In the genomic region with DNA sequence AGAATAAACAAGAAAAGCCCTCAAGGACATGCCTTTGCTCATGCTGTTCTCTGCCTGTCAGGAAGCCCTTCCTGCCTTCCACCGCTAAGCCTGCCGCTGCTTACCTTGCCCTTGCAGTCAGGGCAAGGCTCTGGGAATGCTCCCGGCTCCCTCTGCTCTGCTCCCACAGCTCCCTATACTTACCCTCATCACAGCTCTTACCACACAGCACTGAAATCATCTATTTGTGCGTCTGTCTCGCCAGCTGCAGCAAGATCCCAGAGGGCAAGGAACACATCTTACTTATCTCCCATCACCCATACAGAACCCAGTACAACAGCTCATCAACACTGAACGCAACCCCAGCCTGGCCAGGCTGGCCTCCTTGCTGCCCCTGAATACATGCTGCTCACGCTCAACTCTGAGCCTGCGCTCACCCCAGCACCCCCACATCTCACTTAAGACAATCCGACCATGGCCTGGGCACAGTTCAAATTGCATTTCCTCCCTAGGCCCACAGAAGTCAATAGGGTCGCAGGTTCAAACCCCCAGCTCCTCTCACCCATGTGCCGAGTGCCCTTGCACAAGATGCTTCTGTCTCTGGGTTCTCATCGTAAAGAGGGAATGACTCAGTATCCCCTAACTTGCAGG, we compare ENCODE assay signal across 21 cellular contexts.
A peak's percentile ranks its signal among the peaks of the same experiment; 100 is the strongest.
DNase-seq lines count a peak whose midpoint lies in the region; ATAC-seq, FAIRE-seq and TF ChIP-seq lines count a peak whose summit lies in the region.
"Had no signal": no experiment of that assay in that cellular context is flagged by ENCODE, and none has a peak within 500 bp of the region (broad histone marks: within the 10 kb centered on the region; RNA-seq: fewer than 3 reads in every experiment).

No MANE protein-coding gene starts in this region.

- TF ChIP-seq CTCF in HepG2 (CRISPR knock-in tag; IDR thresholded peaks at IDR 0.05) (no peak), right lobe of liver (IDR thresholded peaks at IDR 0.05) (no peak), testis (IDR thresholded peaks at IDR 0.05) (no peak)

- H4K20me1 ChIP-seq in HepG2 (ENCODE audit: insufficient read depth, low read length): no peaks in the 10 kb centered on the region

- in situ Hi-C loops in HepG2 (cut with HindIII; ENCODE audit: extremely low pct_ligation_motif_present, low pct_unique_long_range_greater_than_20kb): no loop called here

- no peak overlapping the region for H3K18ac ChIP-seq in neuronal stem cell (ENCODE audit: low read length)

- H3K4me2 ChIP-seq in HepG2 (ENCODE audit: low read depth, low read length) (no peak overlapping the region), neuronal stem cell (ENCODE audit: insufficient read depth, low read length, poor library complexity, severe bottlenecking) (no peak overlapping the region)

- peak overlapping the region; percentile 19 for H2BK5ac ChIP-seq in neuronal stem cell (ENCODE audit: low read length)

- TF ChIP-seq EP300 in HepG2 (IDR thresholded peaks at IDR 0.05; ENCODE audit: low read depth in 2 of 2, low read length in 2 of 2): no peak
- TF ChIP-seq EP300 in HepG2 (CRISPR knock-in tag; IDR thresholded peaks at IDR 0.05; ENCODE audit: borderline replicate concordance): no peak

- no peak overlapping the region for H4K91ac ChIP-seq in neuronal stem cell (ENCODE audit: low read depth, low read length, poor library complexity)

- H2BK15ac ChIP-seq in neuronal stem cell (ENCODE audit: low read length): no peak overlapping the region

- H3K27ac ChIP-seq in HepG2 (ENCODE audit: extremely low read length, insufficient read depth, low read length) (no peak overlapping the region), right lobe of liver (no peak overlapping the region), neuronal stem cell (replicated peaks; ENCODE audit: low read length) (no peak overlapping the region), testis (no peak overlapping the region)
- H3K27ac ChIP-seq: C4-2B, Peyer's patch had no signal

- no peak overlapping the region for H2BK12ac ChIP-seq in neuronal stem cell (ENCODE audit: low read length)

- H2AFZ ChIP-seq in HepG2 (ENCODE audit: low read length) (no peak overlapping the region), neuronal stem cell (ENCODE audit: low read length) (no peak overlapping the region)

- H3K23ac ChIP-seq in neuronal stem cell (ENCODE audit: low read depth, low read length, poor library complexity): no peak overlapping the region

- H2AK5ac ChIP-seq in neuronal stem cell (ENCODE audit: low read depth, low read length): no peak overlapping the region

- no peak for TF ChIP-seq RAD21 in HepG2 (CRISPR knock-in tag; IDR thresholded peaks at IDR 0.05)

- H3K9me3 ChIP-seq in HepG2 (ENCODE audit: low read length) (no peaks in the 10 kb centered on the region), right lobe of liver (no peaks in the 10 kb centered on the region), neuronal stem cell (replicated peaks in 1 of 2; ENCODE audit: control insufficient read depth in 2 of 2, insufficient read depth in 1 of 2, low read depth in 1 of 2, low read length in 2 of 2) (no peaks in the 10 kb centered on the region), testis (no peaks in the 10 kb centered on the region)
- H3K9me3 ChIP-seq: Peyer's patch had no signal

- H3K9me3 Mint-ChIP-seq in activated naive CD4-positive, alpha-beta T cell treated with anti-CD3 and anti-CD28 coated beads for 36 hours: no peaks in the 10 kb centered on the region
- H3K9me3 Mint-ChIP-seq: CD8-positive, alpha-beta memory T cell; IgD-negative memory B cell had no signal

- peaks cover 7% of the 10 kb centered on the region; the same call in 1 of the 2 replicates for H3K4me1 ChIP-seq in HepG2 (ENCODE audit: insufficient read depth, low read length)
- no peaks in the 10 kb centered on the region for H3K4me1 ChIP-seq in right lobe of liver
- H3K4me1 ChIP-seq in neuronal stem cell (ENCODE audit: control insufficient read depth in 2 of 2, insufficient read depth in 1 of 2, low read depth in 1 of 2, low read length in 2 of 2): no peaks in the 10 kb centered on the region
- H3K4me1 ChIP-seq in testis: no peaks in the 10 kb centered on the region
- H3K4me1 ChIP-seq: Peyer's patch had no signal

- H3K4me1 Mint-ChIP-seq in activated naive CD4-positive, alpha-beta T cell treated with anti-CD3 and anti-CD28 coated beads for 36 hours (ENCODE audit: low read depth): no peaks in the 10 kb centered on the region
- H3K4me1 Mint-ChIP-seq: CD8-positive, alpha-beta memory T cell had no signal

- H3K4me3 ChIP-seq in HepG2 (replicated peaks in 1 of 3; ENCODE audit: insufficient read depth in 1 of 3, low read depth in 2 of 3, low read length in 3 of 3): no peak overlapping the region
- no peak overlapping the region for H3K4me3 ChIP-seq in right lobe of liver
- no peak overlapping the region for H3K4me3 ChIP-seq in neuronal stem cell (ENCODE audit: low read length in 2 of 2)
- H3K4me3 ChIP-seq in testis: no peak overlapping the region
- H3K4me3 ChIP-seq: Peyer's patch had no signal

- DNase-seq in HepG2 (ENCODE audit: low spot score) (no peak), right lobe of liver (no peak), left lobe of liver (ENCODE audit: low spot score) (peak; percentile 14), neuronal stem cell (ENCODE audit: low spot score) (no peak), NCI-H774 (lab: John Stamatoyannopoulos, UW) (no peak), testis (no peak)
- DNase-seq in activated naive CD4-positive, alpha-beta T cell treated with anti-CD3 and anti-CD28 coated beads for 36 hours: no peak
- DNase-seq: AML-193; Calu3; CD8-positive, alpha-beta memory T cell; DMS153; MV-4-11; NCI-H1694 treated with DMSO at 0.1 percent for 48 hours; NCI-H2081 treated with DMSO at 0.1 percent for 48 hours; NCI-H2171 treated with DMSO at 0.1 percent for 48 hours; NCI-H524 treated with DMSO at 0.1 percent for 48 hours; Peyer's patch had no signal

- BruUV-seq in HepG2 (replicated peaks; lab: Mats Ljungman, UMichigan): no TSS peak

- CTCF ChIA-PET in HepG2 (lab: Yijun Ruan, JAX; ENCODE audit: low intra/inter-chr PET ratio, low total read pairs): no interaction called here
- CTCF ChIA-PET in activated naive CD4-positive, alpha-beta T cell treated with anti-CD3 and anti-CD28 coated beads for 36 hours (lab: Charles Lee): no interaction called here

- no peak for FAIRE-seq in HepG2 (lab: Jason Lieb, UNC)
- FAIRE-seq: G401.6 had no signal

- no peak overlapping the region for H3K27ac Mint-ChIP-seq in activated naive CD4-positive, alpha-beta T cell treated with anti-CD3 and anti-CD28 coated beads for 36 hours
- H3K27ac Mint-ChIP-seq: IgD-negative memory B cell had no signal

- POLR2A ChIA-PET in HepG2 (lab: Yijun Ruan, JAX): no interaction called here

- no peaks in the 10 kb centered on the region for H3K36me3 ChIP-seq in HepG2 (replicated peaks in 1 of 2; ENCODE audit: control insufficient read depth in 1 of 2, insufficient read depth in 2 of 2, low read length in 2 of 2)
- no peaks in the 10 kb centered on the region for H3K36me3 ChIP-seq in right lobe of liver
- no peaks in the 10 kb centered on the region for H3K36me3 ChIP-seq in neuronal stem cell (replicated peaks in 1 of 2; ENCODE audit: control insufficient read depth in 2 of 2, insufficient read depth in 2 of 2, low read length in 2 of 2)
- no peaks in the 10 kb centered on the region for H3K36me3 ChIP-seq in testis (ENCODE audit: low read depth, missing control alignments)
- H3K36me3 ChIP-seq: Peyer's patch had no signal

- intact Hi-C loops in HepG2 (cut with micrococcal nuclease; ENCODE audit: unreplicated experiment) (loop anchor here (1.0 kb wide), 1 partner anchor 16 kb away; no protein-coding TSS in a partner anchor), right lobe of liver (cut with DNase I) (loop anchor here in 1 of 2 donors (10.0 kb wide), 1 partner anchor 117 kb away; no protein-coding TSS in a partner anchor), testis (cut with DNase I; ENCODE audit: low total_unique reads) (no loop called here)
- intact Hi-C loops in activated naive CD4-positive, alpha-beta T cell treated with anti-CD3 and anti-CD28 coated beads for 36 hours (cut with micrococcal nuclease): no loop called here

- TF ChIP-seq POLR2A in HepG2 (IDR thresholded peaks at IDR 0.05; ENCODE audit: insufficient read depth in 1 of 2, low read depth in 2 of 2, low read length in 2 of 2) (no peak), right lobe of liver (IDR thresholded peaks at IDR 0.05) (no peak), testis (IDR thresholded peaks at IDR 0.05) (no peak)

- H3K79me2 ChIP-seq in HepG2 (ENCODE audit: insufficient read depth, low read length): no peaks in the 10 kb centered on the region

- no peaks in the 10 kb centered on the region for H3K27me3 Mint-ChIP-seq in activated naive CD4-positive, alpha-beta T cell treated with anti-CD3 and anti-CD28 coated beads for 36 hours (ENCODE audit: low read depth)

- 28% methylated on average over 11 of the region's 12 CpGs for WGBS in HepG2 (ENCODE audit: low lambda C conversion rate)
- 51% methylated on average over 12 of the region's 12 CpGs for WGBS in right lobe of liver (ENCODE audit: insufficient coverage, low coverage, low lambda C conversion rate, missing lambda C conversion rate)
- no CpG with 5 or more reads among the region's 12 CpGs for WGBS in neuronal stem cell (ENCODE audit: extremely low coverage in 2 of 2, insufficient read length in 2 of 2, insufficient replicate concordance in 1 of 2), 2 donors
- 85 to 89% methylated on average over 12 of the region's 12 CpGs for WGBS in testis, 2 donors

- ATAC-seq in HepG2: no peak; the same call in 2 of the 3 replicates
- ATAC-seq in right lobe of liver: no peak
- ATAC-seq in left lobe of liver: no peak
- ATAC-seq in GM21529 (IDR thresholded peaks at IDR 0.05; ENCODE audit: unreplicated experiment): no peak

- peaks cover 4 to 42% of the 10 kb centered on the region in 2 experiments; a peak in 2 of 5 replicates for H3K27me3 ChIP-seq in HepG2 (ENCODE audit: control insufficient read depth in 1 of 2, insufficient read depth in 2 of 2, low read length in 2 of 2)
- H3K27me3 ChIP-seq in right lobe of liver: no peaks in the 10 kb centered on the region
- H3K27me3 ChIP-seq in neuronal stem cell (ENCODE audit: control insufficient read depth in 3 of 3, insufficient read depth in 3 of 3, low read depth in 1 of 3, low read length in 3 of 3): peaks cover 0 to 19% (median 0%) of the 10 kb centered on the region in 3 experiments
- H3K27me3 ChIP-seq in testis: no peaks in the 10 kb centered on the region
- H3K27me3 ChIP-seq: Peyer's patch had no signal

- no peaks in the 10 kb centered on the region for H3K79me1 ChIP-seq in neuronal stem cell (ENCODE audit: low read depth, low read length)

- no peak overlapping the region for H3K9ac ChIP-seq in HepG2 (ENCODE audit: insufficient read depth, low read depth, low read length)
- H3K9ac ChIP-seq in neuronal stem cell (ENCODE audit: low read depth, low read length, poor library complexity): no peak overlapping the region

- H3K4ac ChIP-seq in neuronal stem cell (ENCODE audit: low read length): no peak overlapping the region

- H3K14ac ChIP-seq in neuronal stem cell (ENCODE audit: low read length): no peak overlapping the region

- H4K8ac ChIP-seq in neuronal stem cell (ENCODE audit: low read depth, low read length): no peak overlapping the region

- H3K4me3 Mint-ChIP-seq in activated naive CD4-positive, alpha-beta T cell treated with anti-CD3 and anti-CD28 coated beads for 36 hours: no peak overlapping the region
- H3K4me3 Mint-ChIP-seq: CD8-positive, alpha-beta memory T cell had no signal

- no peaks in the 10 kb centered on the region for H3K36me3 Mint-ChIP-seq in activated naive CD4-positive, alpha-beta T cell treated with anti-CD3 and anti-CD28 coated beads for 36 hours (ENCODE audit: low read depth)
- H3K36me3 Mint-ChIP-seq: CD8-positive, alpha-beta memory T cell; IgD-negative memory B cell had no signal

- no peak overlapping the region for H2BK120ac ChIP-seq in neuronal stem cell (ENCODE audit: low read depth, low read length)
